15 cellular contexts compared by ENCODE assay signal in genomic region chr11:70569173-70569890, GRCh38.
"Had no signal": no experiment of that assay in that cellular context is flagged by ENCODE, and none has a peak within 500 bp of the region (broad histone marks: within the 10 kb centered on the region; RNA-seq: fewer than 3 reads in every experiment).

No MANE protein-coding gene starts in this region.

- H3K79me2 ChIP-seq: parathyroid adenoma had no signal

- H3K9me3 ChIP-seq: heart right ventricle, left ventricle myocardium inferior had no signal

- DNase-seq: activated CD4-positive, alpha-beta T cell treated with anti-CD3 and anti-CD28 coated beads for 36 hours; activated CD8-positive, alpha-beta T cell treated with anti-CD3 and anti-CD28 coated beads for 36 hours; activated gamma-delta T cell treated with Interleukin-2 at 50 U/mL for 16 hours; activated T-cell treated with anti-CD3 and anti-CD28 coated beads, Interleukin-2, amount 50 U/mL, for 72 hours; effector CD4-positive, alpha-beta T cell; stimulated activated naive CD4-positive, alpha-beta T cell; T-helper 9 cell had no signal

- H3K4me3 ChIP-seq: cardiac muscle cell, neural progenitor cell had no signal

- H3K36me3 ChIP-seq: cardiac muscle cell, heart right ventricle, left ventricle myocardium inferior, neural progenitor cell had no signal

- H3K9ac ChIP-seq: neural progenitor cell, parathyroid adenoma had no signal

- H3K27ac ChIP-seq: cardiac muscle cell, neural progenitor cell, parathyroid adenoma had no signal

- H3K4me1 ChIP-seq: parathyroid adenoma had no signal

- FAIRE-seq: astrocyte, colon, keratinocyte had no signal

- ATAC-seq: activated CD4-positive, alpha-beta T cell treated with anti-CD3 and anti-CD28 coated beads for 36 hours; activated CD8-positive, alpha-beta T cell treated with anti-CD3 and anti-CD28 coated beads for 36 hours; activated T-cell treated with anti-CD3 and anti-CD28 coated beads, Interleukin-2, amount 50 U/mL, for 72 hours had no signal

- H3K27me3 ChIP-seq: cardiac muscle cell, neural progenitor cell had no signal
